17 cellular contexts compared by ENCODE assay signal in the genomic region with DNA sequence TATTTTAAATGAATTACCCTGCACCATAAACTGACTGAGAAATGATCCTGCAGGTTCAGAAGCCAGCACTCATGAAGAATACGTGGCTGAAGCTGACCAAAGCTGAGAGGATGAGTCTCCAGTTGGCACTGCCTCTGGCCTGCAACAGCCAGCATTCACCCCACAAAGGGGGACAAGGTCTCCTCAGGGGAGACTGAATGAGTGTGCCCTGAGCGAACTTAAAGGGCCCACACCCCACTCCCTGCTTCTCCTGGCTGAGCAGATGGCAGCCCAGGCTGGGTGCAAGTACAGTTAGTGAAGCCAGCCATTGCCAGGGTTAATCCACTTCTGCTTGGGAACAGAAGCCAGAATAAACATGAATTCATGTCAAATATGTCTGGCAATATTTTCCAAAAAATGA.
"Had no signal": no experiment of that assay in that cellular context is flagged by ENCODE, and none has a peak within 500 bp of the region (broad histone marks: within the 10 kb centered on the region; RNA-seq: fewer than 3 reads in every experiment).

No MANE protein-coding gene starts in this region.

- H3K27ac Mint-ChIP-seq: activated naive CD8-positive, alpha-beta T cell; dendritic cell treated with granulocyte-macrophage colony-stimulating factor and Interleukin-4, amounts not matched to agents 40 ng/mL and 50 ng/mL, for 4 days; effector memory CD8-positive, alpha-beta T cell; nephron; stimulated activated naive CD8-positive, alpha-beta T cell treated with anti-CD3 and anti-CD28 coated beads, Interleukin-15, amount 100 ng/mL, for 72 hours had no signal

- DNase-seq: activated CD4-positive, alpha-beta T cell treated with anti-CD3 and anti-CD28 coated beads, Interleukin-2, amount 50 U/mL, for 1 hour; activated CD8-positive, alpha-beta memory T cell treated with anti-CD3 and anti-CD28 coated beads for 24 hours; activated gamma-delta T cell treated with Interleukin-2 at 50 U/mL for 16 hours; effector memory CD8-positive, alpha-beta T cell; foreskin melanocyte; lower lobe of right lung; right lobe of liver; stimulated activated naive CD8-positive, alpha-beta T cell treated with anti-CD3 and anti-CD28 coated beads, Interleukin-15, amount 100 ng/mL, for 72 hours; T-helper 9 cell had no signal

- ATAC-seq: activated CD4-positive, CD25-positive, alpha-beta regulatory T cell treated with anti-CD3 and anti-CD28 coated beads, Interleukin-2, amount 50 U/mL, for 24 hours; effector memory CD8-positive, alpha-beta T cell; lower lobe of right lung; right lobe of liver; stimulated activated naive CD8-positive, alpha-beta T cell treated with anti-CD3 and anti-CD28 coated beads, Interleukin-15, amount 100 ng/mL, for 72 hours had no signal

- H3K4me3 ChIP-seq: lower lobe of right lung, prostate gland, right lobe of liver, thoracic aorta had no signal

- H3K36me3 Mint-ChIP-seq: activated naive CD8-positive, alpha-beta T cell; brain had no signal

- H3K4me3 Mint-ChIP-seq: activated naive CD8-positive, alpha-beta T cell; brain; central memory CD8-positive, alpha-beta T cell; dendritic cell treated with granulocyte-macrophage colony-stimulating factor and Interleukin-4, amounts not matched to agents 40 ng/mL and 50 ng/mL, for 4 days; effector memory CD8-positive, alpha-beta T cell; nephron; stimulated activated naive CD8-positive, alpha-beta T cell treated with anti-CD3 and anti-CD28 coated beads, Interleukin-15, amount 100 ng/mL, for 72 hours had no signal

- H3K4me1 Mint-ChIP-seq: central memory CD8-positive, alpha-beta T cell; nephron; stimulated activated naive CD8-positive, alpha-beta T cell treated with anti-CD3 and anti-CD28 coated beads, Interleukin-15, amount 100 ng/mL, for 72 hours had no signal

- H3K27me3 ChIP-seq: right lobe of liver had no signal

- H3K36me3 ChIP-seq: lower lobe of right lung, prostate gland, right lobe of liver, thoracic aorta had no signal

- H3K27me3 Mint-ChIP-seq: brain; central memory CD8-positive, alpha-beta T cell; dendritic cell treated with granulocyte-macrophage colony-stimulating factor and Interleukin-4, amounts not matched to agents 40 ng/mL and 50 ng/mL, for 4 days; effector memory CD8-positive, alpha-beta T cell; stimulated activated naive CD8-positive, alpha-beta T cell treated with anti-CD3 and anti-CD28 coated beads, Interleukin-15, amount 100 ng/mL, for 72 hours had no signal

- H3K9me3 Mint-ChIP-seq: brain; central memory CD8-positive, alpha-beta T cell; dendritic cell treated with granulocyte-macrophage colony-stimulating factor and Interleukin-4, amounts not matched to agents 40 ng/mL and 50 ng/mL, for 4 days; nephron; stimulated activated naive CD8-positive, alpha-beta T cell treated with anti-CD3 and anti-CD28 coated beads, Interleukin-15, amount 100 ng/mL, for 72 hours had no signal

- H3K9me3 ChIP-seq: lower lobe of right lung, prostate gland, right lobe of liver, thoracic aorta had no signal
